1 cellular context compared by ENCODE assay signal in the genomic region with DNA sequence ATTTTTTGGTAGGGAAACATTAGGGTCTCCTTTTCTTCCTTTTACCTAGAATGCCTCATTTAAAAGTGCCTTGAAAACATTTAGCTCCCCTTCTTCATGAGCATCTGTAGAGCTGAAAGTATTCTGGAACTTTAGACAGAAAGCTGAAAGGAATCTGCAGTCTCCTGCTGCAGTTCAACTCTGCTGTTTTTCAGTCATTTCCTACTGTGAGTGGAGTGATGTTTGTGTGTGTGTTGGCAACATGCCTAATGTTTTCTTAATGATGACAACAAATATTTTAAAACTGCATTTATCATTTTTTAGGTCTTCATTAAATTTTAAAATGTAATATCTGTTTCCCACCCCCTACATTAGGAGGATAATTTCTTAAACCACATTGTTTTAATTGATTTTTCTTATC.
TF ChIP-seq lines count a peak whose summit lies in the region.

No MANE protein-coding gene starts in this region.

TF ChIP-seq in endothelial cell of umbilical vein, 7 proteins besides CTCF, POLR2A, EP300 and RAD21 (continued from another document):
- no peak for TF ChIP-seq EZH2 (IDR thresholded peaks at IDR 0.05; ENCODE audit: borderline replicate concordance, low read depth, low read length, severe bottlenecking)
- TF ChIP-seq JUN (IDR thresholded peaks at IDR 0.05; ENCODE audit: borderline replicate concordance, insufficient read depth, insufficient read length, low read depth), result no peak
- TF ChIP-seq MYC (IDR thresholded peaks at IDR 0.05; ENCODE audit: low read depth, low read length), result no peak
